ENCODE assay signal across 1 cellular context in genomic region chr14:92902191-92902590, GRCh38.
TF ChIP-seq lines count a peak whose summit lies in the region.

No MANE protein-coding gene starts in this region.

TF ChIP-seq in HEK293, 187 proteins besides CTCF, POLR2A, EP300 and RAD21 (continued from another document):
- TF ChIP-seq, protein P1, sequence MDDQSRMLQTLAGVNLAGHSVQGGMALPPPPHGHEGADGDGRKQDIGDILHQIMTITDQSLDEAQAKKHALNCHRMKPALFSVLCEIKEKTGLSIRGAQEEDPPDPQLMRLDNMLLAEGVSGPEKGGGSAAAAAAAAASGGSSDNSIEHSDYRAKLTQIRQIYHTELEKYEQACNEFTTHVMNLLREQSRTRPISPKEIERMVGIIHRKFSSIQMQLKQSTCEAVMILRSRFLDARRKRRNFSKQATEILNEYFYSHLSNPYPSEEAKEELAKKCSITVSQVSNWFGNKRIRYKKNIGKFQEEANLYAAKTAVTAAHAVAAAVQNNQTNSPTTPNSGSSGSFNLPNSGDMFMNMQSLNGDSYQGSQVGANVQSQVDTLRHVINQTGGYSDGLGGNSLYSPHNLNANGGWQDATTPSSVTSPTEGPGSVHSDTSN (CRISPR knock-in tag; IDR thresholded peaks at IDR 0.05), result no peak
- TF ChIP-seq KLF16 (tag by site-specific recombination; IDR thresholded peaks at IDR 0.05) (no peak), ZNF184 (tag by site-specific recombination; IDR thresholded peaks at IDR 0.05) (no peak), ZNF133 (tag by site-specific recombination; IDR thresholded peaks at IDR 0.05) (no peak), ZNF501 (tag by site-specific recombination; IDR thresholded peaks at IDR 0.05) (no peak), ZNF513 (tag by site-specific recombination; IDR thresholded peaks at IDR 0.05) (peak; percentile 82), ZNF654 (tag by site-specific recombination; IDR thresholded peaks at IDR 0.05; ENCODE audit: low read depth) (no peak), GLIS2 (tag by site-specific recombination; IDR thresholded peaks at IDR 0.05) (no peak)
